Comparison of ENCODE assay signal across 8 cellular contexts in the genomic region with DNA sequence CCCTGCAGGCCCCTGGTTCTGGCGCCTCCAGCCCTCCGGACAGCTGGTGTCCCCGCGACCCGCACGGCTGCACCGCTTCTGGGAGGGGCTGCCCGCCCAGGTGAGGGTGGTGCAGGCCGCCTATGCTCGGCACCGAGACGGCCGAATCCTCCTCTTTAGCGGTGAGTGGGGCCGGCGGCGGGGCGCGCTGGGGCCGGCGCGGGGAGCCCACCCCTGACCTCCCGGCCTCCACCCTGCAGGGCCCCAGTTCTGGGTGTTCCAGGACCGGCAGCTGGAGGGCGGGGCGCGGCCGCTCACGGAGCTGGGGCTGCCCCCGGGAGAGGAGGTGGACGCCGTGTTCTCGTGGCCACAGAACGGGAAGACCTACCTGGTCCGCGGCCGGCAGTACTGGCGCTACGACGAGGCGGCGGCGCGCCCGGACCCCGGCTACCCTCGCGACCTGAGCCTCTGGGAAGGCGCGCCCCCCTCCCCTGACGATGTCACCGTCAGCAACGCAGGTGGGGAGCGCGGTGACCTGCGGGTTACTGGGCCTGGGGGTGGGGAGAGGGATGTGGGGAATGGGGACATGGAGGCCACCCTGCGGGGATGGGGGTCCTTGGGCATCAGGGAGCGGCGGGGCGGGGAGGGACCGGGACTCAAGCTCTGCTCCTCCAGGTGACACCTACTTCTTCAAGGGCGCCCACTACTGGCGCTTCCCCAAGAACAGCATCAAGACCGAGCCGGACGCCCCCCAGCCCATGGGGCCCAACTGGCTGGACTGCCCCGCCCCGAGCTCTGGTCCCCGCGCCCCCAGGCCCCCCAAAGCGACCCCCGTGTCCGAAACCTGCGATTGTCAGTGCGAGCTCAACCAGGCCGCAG. TPM values are rescaled to one million over a fixed set of nuclear protein-coding genes. Genes with fewer than 3 reads are reported as not detected.
DNase-seq lines count a peak whose midpoint lies in the region; ATAC-seq and TF ChIP-seq lines count a peak whose summit lies in the region.

No MANE protein-coding gene starts in this region.

- H3K9me3 ChIP-seq in SK-N-SH: no peaks in the 10 kb centered on the region

- WGBS in SK-N-SH (ENCODE audit: low lambda C conversion rate): 6% methylated on average over 27 of the region's 76 CpGs

- H3K9ac ChIP-seq in SK-N-SH: peak overlapping the region; percentile 84

- TF ChIP-seq CTCF in SK-N-SH (IDR thresholded peaks at IDR 0.05): no peak

- H3F3A ChIP-seq in SK-N-SH (replicated peaks; ENCODE audit: insufficient read depth): no peaks in the 10 kb centered on the region

- H3K9me2 ChIP-seq in SK-N-SH: no peaks in the 10 kb centered on the region

- no peak for TF ChIP-seq EP300 in SK-N-SH (IDR thresholded peaks at IDR 0.05; ENCODE audit: borderline replicate concordance in 1 of 2, low read depth in 1 of 2, low read length in 1 of 2)

- no peaks in the 10 kb centered on the region for H3K36me3 ChIP-seq in SK-N-SH (replicated peaks in 1 of 2; ENCODE audit: control insufficient read depth in 1 of 2, insufficient read depth in 2 of 2, low read length in 1 of 2)

- DNase-seq in DMS 273 (lab: John Stamatoyannopoulos, UW; ENCODE audit: unreplicated experiment): peak; percentile 64
- DNase-seq in DMS 273 treated with DMSO at 0.1 percent for 48 hours (lab: John Stamatoyannopoulos, UW): no peak
- DNase-seq in SK-N-SH: peak; percentile 57
- peak; percentile 60 for DNase-seq in cerebellum (ENCODE audit: low spot score)
- peak; percentile 69 to 86 for DNase-seq in left colon
- DNase-seq in stimulated activated CD4-positive, alpha-beta T cell treated with anti-CD3 and anti-CD28 coated beads, Interleukin-4, amount 100 ng/mL, for 24 hours: peak; percentile 52

- TF ChIP-seq RAD21 in SK-N-SH (IDR thresholded peaks at IDR 0.05; ENCODE audit: low read length): no peak

- ATAC-seq in HG02973 (IDR thresholded peaks at IDR 0.05; ENCODE audit: unreplicated experiment) (peak; percentile 22), left colon (peak; percentile 60), GM18868 (IDR thresholded peaks at IDR 0.05; ENCODE audit: unreplicated experiment) (no peak)

- CTCF ChIA-PET in SK-N-SH (lab: Yijun Ruan, JAX): interaction anchor here (0.6 to 4.1 kb wide), 44 partner anchors 9 to 130 kb away, joined by 3 to 63 read pairs (median 8); partner anchors contain the start of genes CLDN6, HCFC1R1, MMP25 and OR1F1

- peaks cover 0 to 12% of the 10 kb centered on the region in 2 experiments; a peak in 1 of 4 replicates for H3K4me1 ChIP-seq in SK-N-SH (ENCODE audit: control insufficient read depth in 1 of 2, insufficient read depth in 2 of 2, low read depth in 1 of 2, low read length in 1 of 2)

- no peaks in the 10 kb centered on the region for H3K27me3 ChIP-seq in SK-N-SH (ENCODE audit: insufficient read depth)

- H3K79me2 ChIP-seq in SK-N-SH (ENCODE audit: insufficient read depth): no peaks in the 10 kb centered on the region

- H2AFZ ChIP-seq in SK-N-SH (ENCODE audit: low read depth): peak overlapping the region; percentile 85

- intact Hi-C loops in left colon (cut with DNase I, micrococcal nuclease): no loop called here

- peak overlapping the region; percentile 99 for H3K4me2 ChIP-seq in SK-N-SH

- POLR2A ChIA-PET in SK-N-SH (lab: Yijun Ruan, JAX): interaction anchor here (1.3 to 2.0 kb wide), 2 partner anchors 10 to 71 kb away, joined by 3 to 6 read pairs; no protein-coding TSS in a partner anchor

- peak overlapping the region in 1 of 2 experiments; percentile 68; a peak in 1 of 4 replicates for H3K27ac ChIP-seq in SK-N-SH (ENCODE audit: low read depth in 2 of 2, low read length in 1 of 2)

- H4K20me1 ChIP-seq in SK-N-SH (ENCODE audit: insufficient read depth): no peaks in the 10 kb centered on the region

- peak overlapping the region; percentile 70 to 87 for H3K4me3 ChIP-seq in SK-N-SH (ENCODE audit: low read depth in 2 of 2, low read length in 1 of 2)

TF ChIP-seq in SK-N-SH, 30 proteins besides CTCF, POLR2A, EP300 and RAD21:
- no peak for TF ChIP-seq POLR2AphosphoS5 (IDR thresholded peaks at IDR 0.05; ENCODE audit: low read depth, low read length)
- TF ChIP-seq RFX5 (IDR thresholded peaks at IDR 0.05; ENCODE audit: low read length): no peak
- TF ChIP-seq SIN3A (IDR thresholded peaks at IDR 0.05; ENCODE audit: borderline replicate concordance, low read depth, low read length): no peak
- TF ChIP-seq NFIC (IDR thresholded peaks at IDR 0.05; ENCODE audit: borderline replicate concordance): no peak
- TF ChIP-seq GABPA (IDR thresholded peaks at IDR 0.05; ENCODE audit: low read depth): no peak
- no peak for TF ChIP-seq JUND (IDR thresholded peaks at IDR 0.05)
- TF ChIP-seq, protein P1, sequence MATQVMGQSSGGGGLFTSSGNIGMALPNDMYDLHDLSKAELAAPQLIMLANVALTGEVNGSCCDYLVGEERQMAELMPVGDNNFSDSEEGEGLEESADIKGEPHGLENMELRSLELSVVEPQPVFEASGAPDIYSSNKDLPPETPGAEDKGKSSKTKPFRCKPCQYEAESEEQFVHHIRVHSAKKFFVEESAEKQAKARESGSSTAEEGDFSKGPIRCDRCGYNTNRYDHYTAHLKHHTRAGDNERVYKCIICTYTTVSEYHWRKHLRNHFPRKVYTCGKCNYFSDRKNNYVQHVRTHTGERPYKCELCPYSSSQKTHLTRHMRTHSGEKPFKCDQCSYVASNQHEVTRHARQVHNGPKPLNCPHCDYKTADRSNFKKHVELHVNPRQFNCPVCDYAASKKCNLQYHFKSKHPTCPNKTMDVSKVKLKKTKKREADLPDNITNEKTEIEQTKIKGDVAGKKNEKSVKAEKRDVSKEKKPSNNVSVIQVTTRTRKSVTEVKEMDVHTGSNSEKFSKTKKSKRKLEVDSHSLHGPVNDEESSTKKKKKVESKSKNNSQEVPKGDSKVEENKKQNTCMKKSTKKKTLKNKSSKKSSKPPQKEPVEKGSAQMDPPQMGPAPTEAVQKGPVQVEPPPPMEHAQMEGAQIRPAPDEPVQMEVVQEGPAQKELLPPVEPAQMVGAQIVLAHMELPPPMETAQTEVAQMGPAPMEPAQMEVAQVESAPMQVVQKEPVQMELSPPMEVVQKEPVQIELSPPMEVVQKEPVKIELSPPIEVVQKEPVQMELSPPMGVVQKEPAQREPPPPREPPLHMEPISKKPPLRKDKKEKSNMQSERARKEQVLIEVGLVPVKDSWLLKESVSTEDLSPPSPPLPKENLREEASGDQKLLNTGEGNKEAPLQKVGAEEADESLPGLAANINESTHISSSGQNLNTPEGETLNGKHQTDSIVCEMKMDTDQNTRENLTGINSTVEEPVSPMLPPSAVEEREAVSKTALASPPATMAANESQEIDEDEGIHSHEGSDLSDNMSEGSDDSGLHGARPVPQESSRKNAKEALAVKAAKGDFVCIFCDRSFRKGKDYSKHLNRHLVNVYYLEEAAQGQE (IDR thresholded peaks at IDR 0.05; ENCODE audit: low read depth, low read length): no peak
- TF ChIP-seq RCOR1 (IDR thresholded peaks at IDR 0.05; ENCODE audit: low read length): no peak
- TF ChIP-seq, protein P2, sequence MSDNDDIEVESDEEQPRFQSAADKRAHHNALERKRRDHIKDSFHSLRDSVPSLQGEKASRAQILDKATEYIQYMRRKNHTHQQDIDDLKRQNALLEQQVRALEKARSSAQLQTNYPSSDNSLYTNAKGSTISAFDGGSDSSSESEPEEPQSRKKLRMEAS (IDR thresholded peaks at IDR 0.05; ENCODE audit: low read depth): no peak

RNA-seq across cellular contexts. Expression of gene IL32, which starts 7.0 kb away (rescaled TPM):
- polyA plus RNA-seq in SK-N-SH (2012; rRNA removed): 26.4 and 34.7 TPM in 2 replicates
- 21.8 and 21.9 TPM in 2 replicates for polyA plus RNA-seq in SK-N-SH (2012; cell fraction: cytosol; rRNA removed)
- polyA plus RNA-seq in SK-N-SH (2012; cell fraction: nucleus; rRNA removed): 39.1 and 47.2 TPM in 2 replicates
- total RNA-seq in cerebellum: 2.2 TPM
- total RNA-seq in left colon: 100 to 1,000 TPM; 265 to 865 TPM

RNA-seq across cellular contexts. Expression of gene MMP25, which starts 12.0 kb away (rescaled TPM):
- polyA plus RNA-seq in SK-N-SH (2012; rRNA removed): 0.03 and 0.05 TPM in 2 replicates
- polyA plus RNA-seq in SK-N-SH (2012; cell fraction: cytosol; rRNA removed): 0.01 TPM in 2 replicates
- 0.05 and 0.13 TPM in 2 replicates for polyA plus RNA-seq in SK-N-SH (2012; cell fraction: nucleus; rRNA removed)
- total RNA-seq in cerebellum (1.1 TPM), left colon (1 to 10 TPM in 1 of 2 donors, under 1 TPM in 1; 0.70 to 1.1 TPM)

RNA-seq across cellular contexts. Expression of gene BICDL2, which starts 21.7 kb away (rescaled TPM):
- not detected in 2 replicates for polyA plus RNA-seq in SK-N-SH (2012; rRNA removed)
- polyA plus RNA-seq in SK-N-SH (2012; cell fraction: cytosol; rRNA removed): 0.01 TPM in 1 of 2 replicates, not detected in the other
- not detected in 2 replicates for polyA plus RNA-seq in SK-N-SH (2012; cell fraction: nucleus; rRNA removed)
- total RNA-seq in cerebellum (not detected), left colon (100 to 1,000 TPM in 1 of 2 donors, 10 to 100 TPM in 1; 91.8 to 107 TPM)

RNA-seq across cellular contexts. Expression of gene THOC6, which starts 34.6 kb away (rescaled TPM):
- 35.7 and 37.7 TPM in 2 replicates for polyA plus RNA-seq in SK-N-SH (2012; rRNA removed)
- 11.7 and 20.7 TPM in 2 replicates for polyA plus RNA-seq in SK-N-SH (2012; cell fraction: cytosol; rRNA removed)
- polyA plus RNA-seq in SK-N-SH (2012; cell fraction: nucleus; rRNA removed): 114 and 139 TPM in 2 replicates
- total RNA-seq in cerebellum: 5.8 TPM
- total RNA-seq in left colon: 10 to 100 TPM; 18.8 to 19.3 TPM

RNA-seq across cellular contexts. Expression of gene HCFC1R1, which starts 34.7 kb away (rescaled TPM):
- polyA plus RNA-seq in SK-N-SH (2012; rRNA removed): 34.7 and 54.9 TPM in 2 replicates
- polyA plus RNA-seq in SK-N-SH (2012; cell fraction: cytosol; rRNA removed): 28.1 and 29.7 TPM in 2 replicates
- 22.2 and 40.4 TPM in 2 replicates for polyA plus RNA-seq in SK-N-SH (2012; cell fraction: nucleus; rRNA removed)
- 12.5 TPM for total RNA-seq in cerebellum
- 10 to 100 TPM; 26.6 to 31.4 TPM for total RNA-seq in left colon

Comparison
In these comparisons a context has a peak if more than half of its experiments do, and no peak if none do; other contexts are left out.
1. RNA of gene IL32, which starts 7.0 kb away (total RNA-seq): 265 to 865 TPM in left colon; 2.2 TPM in cerebellum (single experiment); every median in the first group is over 10 times any median in the second.
2. RNA of gene BICDL2, which starts 21.7 kb away (total RNA-seq): 91.8 to 107 TPM in left colon; not detected in cerebellum (single experiment); every median in the first group is over 10 times any median in the second.